In genomic region chr6:166716910-166717617, GRCh38 we compare ENCODE assay signal across 32 cellular contexts.
"Had no signal": no experiment of that assay in that cellular context is flagged by ENCODE, and none has a peak within 500 bp of the region (broad histone marks: within the 10 kb centered on the region; RNA-seq: fewer than 3 reads in every experiment).

No MANE protein-coding gene starts in this region.

- H3K9me3 ChIP-seq: ascending aorta, body of pancreas had no signal

- ATAC-seq: activated naive CD4-positive, alpha-beta T cell treated with anti-CD3 and anti-CD28 coated beads, Interleukin-2, amount 50 U/mL, for 72 hours; activated naive CD8-positive, alpha-beta T cell treated with anti-CD3 and anti-CD28 coated beads, Interleukin-2, amount 50 U/mL, for 24 hours; activated T-cell treated with anti-CD3 and anti-CD28 coated beads, Interleukin-2, amount 50 U/mL, for 4 hours; body of pancreas; K562; T-cell had no signal

- H3K36me3 ChIP-seq: ascending aorta, Peyer's patch had no signal

- H3K4me1 ChIP-seq: ascending aorta, body of pancreas, Peyer's patch had no signal

- H3K4me3 ChIP-seq: ascending aorta, body of pancreas, K562, Peyer's patch, SK-N-MC had no signal

- H3K27me3 ChIP-seq: ascending aorta, body of pancreas, Peyer's patch had no signal

- H3K27ac ChIP-seq: ascending aorta, body of pancreas, Peyer's patch, RWPE1, SK-N-MC, VCaP had no signal

- DNase-seq: activated CD4-positive, alpha-beta memory T cell treated with anti-CD3 and anti-CD28 coated beads for 36 hours; activated CD4-positive, alpha-beta T cell treated with anti-CD3 and anti-CD28 coated beads, Interleukin-2, amount 10 ng/mL, durations not matched to agents 7 days and 5 days; activated CD4-positive, CD25-positive, alpha-beta regulatory T cell; activated CD8-positive, alpha-beta memory T cell treated with anti-CD3 and anti-CD28 coated beads for 24 hours; activated effector memory CD4-positive, alpha-beta T cell treated with anti-CD3 and anti-CD28 coated beads, Interleukin-2, amount 50 U/mL, for 16 hours; activated naive CD4-positive, alpha-beta T cell treated with Interleukin-2 at 50 U/mL for 16 hours; activated naive CD8-positive, alpha-beta T cell treated with anti-CD3 and anti-CD28 coated beads, Interleukin-2, amount 50 U/mL, for 24 hours; activated T-cell treated with anti-CD3 and anti-CD28 coated beads, Interleukin-2, amount 50 U/mL, for 4 hours; amniotic stem cell; Karpas-422; MM.1S; NCI-H1048; NCI-H1417; NCI-H1694; NCI-H2029; NCI-H2107; NCI-H2171 treated with DMSO at 0.1 percent for 48 hours; NCI-H226; NCI-H526 treated with DMSO at 0.1 percent for 48 hours; NCI-H82; NK-92 treated with Interleukin-12 subunit alpha and Interleukin-12 subunit beta, amount 100 ng/mL, for 24 hours; Peyer's patch; T-cell; T-helper 2 cell; T1000 had no signal
